In genomic region chr9:92680166-92681119, GRCh38 we compare ENCODE assay signal across 21 cellular contexts. TPM values are rescaled to one million over a fixed set of nuclear protein-coding genes. Genes with fewer than 3 reads are reported as not detected.
DNase-seq lines count a peak whose midpoint lies in the region; ATAC-seq, FAIRE-seq and TF ChIP-seq lines count a peak whose summit lies in the region.
"Had no signal": no experiment of that assay in that cellular context is flagged by ENCODE, and none has a peak within 500 bp of the region (broad histone marks: within the 10 kb centered on the region; RNA-seq: fewer than 3 reads in every experiment).

No MANE protein-coding gene starts in this region.

- H3K4me3 Mint-ChIP-seq in natural killer cell treated with Interleukin-12 subunit alpha and Interleukin-12 subunit beta and Interleukin-15 and Interleukin-18, amount 100 ng/mL, for 72 hours, result no peak overlapping the region
- H3K4me3 Mint-ChIP-seq in natural killer cell, result no peak overlapping the region
- H3K4me3 Mint-ChIP-seq: activated CD4-positive, alpha-beta T cell treated with anti-CD3 and anti-CD28 coated beads, Interleukin-2, amount 10 ng/mL, durations not matched to agents 24 days and 14 days had no signal

- H3K27ac Mint-ChIP-seq in natural killer cell treated with Interleukin-12 subunit alpha and Interleukin-12 subunit beta and Interleukin-15 and Interleukin-18, amount 100 ng/mL, for 72 hours, result peak overlapping the region in 1 of 2 donors; percentile 56
- H3K27ac Mint-ChIP-seq in natural killer cell, result no peak overlapping the region
- H3K27ac Mint-ChIP-seq: activated CD4-positive, alpha-beta T cell treated with anti-CD3 and anti-CD28 coated beads, Interleukin-2, amount 10 ng/mL, durations not matched to agents 24 days and 14 days; activated naive CD4-positive, alpha-beta T cell treated with anti-CD3 and anti-CD28 coated beads, Interleukin-2, amount 50 U/mL, for 72 hours had no signal

- no peaks in the 10 kb centered on the region for H3K9me3 Mint-ChIP-seq in natural killer cell treated with Interleukin-12 subunit alpha and Interleukin-12 subunit beta and Interleukin-15 and Interleukin-18, amount 100 ng/mL, for 72 hours
- no peaks in the 10 kb centered on the region for H3K9me3 Mint-ChIP-seq in natural killer cell
- H3K9me3 Mint-ChIP-seq: activated CD4-positive, alpha-beta T cell treated with anti-CD3 and anti-CD28 coated beads, Interleukin-2, amount 10 ng/mL, durations not matched to agents 24 days and 14 days; activated naive CD4-positive, alpha-beta T cell treated with anti-CD3 and anti-CD28 coated beads, Interleukin-2, amount 50 U/mL, for 72 hours had no signal

- FAIRE-seq in bronchial epithelial cell (lab: Jason Lieb, UNC), result no peak
- FAIRE-seq: A204.1, frontal cortex had no signal

- H3K27me3 ChIP-seq in bronchial epithelial cell (ENCODE audit: control insufficient read depth, insufficient read depth, low read length), result no peaks in the 10 kb centered on the region
- H3K27me3 ChIP-seq: left lung, upper lobe of right lung had no signal

- H3K36me3 Mint-ChIP-seq in natural killer cell treated with Interleukin-12 subunit alpha and Interleukin-12 subunit beta and Interleukin-15 and Interleukin-18, amount 100 ng/mL, for 72 hours, result no peaks in the 10 kb centered on the region
- no peaks in the 10 kb centered on the region for H3K36me3 Mint-ChIP-seq in natural killer cell
- H3K36me3 Mint-ChIP-seq: activated naive CD4-positive, alpha-beta T cell treated with anti-CD3 and anti-CD28 coated beads, Interleukin-2, amount 50 U/mL, for 72 hours had no signal

- 48 to 53% methylated on average over 12 of the region's 12 CpGs for whole genome bisulfite sequencing in lower leg skin, 2 donors

- intact Hi-C loops in natural killer cell (cut with micrococcal nuclease) (no loop called here), lower leg skin (cut with DNase I; ENCODE audit: low total_unique reads) (no loop called here)

- TF ChIP-seq CTCF in natural killer cell (IDR thresholded peaks at IDR 0.05), result no peak
- TF ChIP-seq CTCF in bronchial epithelial cell (IDR thresholded peaks at IDR 0.05; ENCODE audit: insufficient read depth, low read length, severe bottlenecking), result no peak
- no peak for TF ChIP-seq CTCF in lower leg skin (IDR thresholded peaks at IDR 0.05)

- H3K4me3 ChIP-seq in bronchial epithelial cell (ENCODE audit: low read depth, low read length) (no peak overlapping the region), lower leg skin (ENCODE audit: low read depth, poor library complexity, severe bottlenecking) (no peak overlapping the region)
- H3K4me3 ChIP-seq: left lung, SK-N-MC, upper lobe of right lung had no signal

- no peaks in the 10 kb centered on the region for H3K4me1 Mint-ChIP-seq in natural killer cell treated with Interleukin-12 subunit alpha and Interleukin-12 subunit beta and Interleukin-15 and Interleukin-18, amount 100 ng/mL, for 72 hours (ENCODE audit: low read depth in 2 of 2)
- no peaks in the 10 kb centered on the region for H3K4me1 Mint-ChIP-seq in natural killer cell
- H3K4me1 Mint-ChIP-seq: activated CD4-positive, alpha-beta T cell treated with anti-CD3 and anti-CD28 coated beads, Interleukin-2, amount 10 ng/mL, durations not matched to agents 24 days and 14 days had no signal

- H3K27me3 Mint-ChIP-seq in natural killer cell treated with Interleukin-12 subunit alpha and Interleukin-12 subunit beta and Interleukin-15 and Interleukin-18, amount 100 ng/mL, for 72 hours, result no peaks in the 10 kb centered on the region
- H3K27me3 Mint-ChIP-seq in natural killer cell (ENCODE audit: low read depth in 2 of 2), result no peaks in the 10 kb centered on the region
- H3K27me3 Mint-ChIP-seq: activated CD4-positive, alpha-beta T cell treated with anti-CD3 and anti-CD28 coated beads, Interleukin-2, amount 10 ng/mL, durations not matched to agents 24 days and 14 days had no signal

- TF ChIP-seq POLR2A in lower leg skin (IDR thresholded peaks at IDR 0.05), result no peak

- H3K36me3 ChIP-seq in bronchial epithelial cell (ENCODE audit: control insufficient read depth, insufficient read depth, low read length), result no peaks in the 10 kb centered on the region
- H3K36me3 ChIP-seq: left lung, upper lobe of right lung had no signal

- no peak for DNase-seq in natural killer cell treated with Interleukin-12 subunit alpha and Interleukin-12 subunit beta and Interleukin-15 and Interleukin-18, amount 100 ng/mL, for 72 hours (ENCODE audit: low spot score)
- no peak for DNase-seq in natural killer cell
- DNase-seq in bronchial epithelial cell (ENCODE audit: low read depth), result peak; percentile 94
- DNase-seq in lower leg skin (ENCODE audit: low spot score in 2 of 2), result peak; percentile 74 to 86
- no peak for DNase-seq in Ammon's horn (ENCODE audit: low spot score)
- no peak for DNase-seq in GM19240 (ENCODE audit: insufficient read length, low spot score)
- DNase-seq: activated CD4-positive, alpha-beta T cell treated with anti-CD3 and anti-CD28 coated beads, Interleukin-2, amount 10 ng/mL, durations not matched to agents 24 days and 14 days; activated T-cell treated with anti-CD3 and anti-CD28 coated beads for 4 hours; EL; KBM-7; left lung; NCI-H146; stimulated activated CD4-positive, alpha-beta T cell treated with anti-CD3 and anti-CD28 coated beads, Interleukin-12 subunit alpha, Interleukin-12 subunit beta, amount 100 ng/mL, for 4 hours; stimulated activated naive CD4-positive, alpha-beta T cell treated with Interleukin-2 at 50 U/mL for 16 hours; upper lobe of right lung had no signal

- ATAC-seq in natural killer cell treated with Interleukin-12 subunit alpha and Interleukin-12 subunit beta and Interleukin-15 and Interleukin-18, amount 100 ng/mL, for 72 hours, result peak; percentile 48 to 52
- no peak for ATAC-seq in natural killer cell
- no peak for ATAC-seq in HG03571 (IDR thresholded peaks at IDR 0.05; ENCODE audit: unreplicated experiment)
- ATAC-seq in GM21529 (IDR thresholded peaks at IDR 0.05; ENCODE audit: unreplicated experiment), result no peak
- ATAC-seq: activated naive CD4-positive, alpha-beta T cell treated with anti-CD3 and anti-CD28 coated beads, Interleukin-2, amount 50 U/mL, for 72 hours; left lung; upper lobe of right lung had no signal

RNA-seq across cellular contexts. Expression of gene IPPK, which starts 10.5 kb away (rescaled TPM):
- 10 to 100 TPM; 11.8 to 21.9 TPM for total RNA-seq in natural killer cell treated with Interleukin-12 subunit alpha and Interleukin-12 subunit beta and Interleukin-15 and Interleukin-18, amount 100 ng/mL, for 72 hours
- total RNA-seq in natural killer cell (1 to 10 TPM; 4.9 to 9.2 (median 6.7) TPM), bronchial epithelial cell (27.6 and 38.8 TPM in 2 replicates), lower leg skin (10 to 100 TPM; 49.2 to 71.5 (median 54.4) TPM)

Comparison
In these comparisons a context has a peak if more than half of its experiments do, and no peak if none do; other contexts are left out.
1. ATAC-seq: peak in natural killer cell treated with Interleukin-12 subunit alpha and Interleukin-12 subunit beta and Interleukin-15 and Interleukin-18, amount 100 ng/mL, for 72 hours (2 of 2); none in natural killer cell (0 of 3), HG03571 (single experiment) and GM21529 (single experiment).
2. DNase-seq: peak in bronchial epithelial cell (single experiment) and lower leg skin (2 of 2); none in natural killer cell treated with Interleukin-12 subunit alpha and Interleukin-12 subunit beta and Interleukin-15 and Interleukin-18, amount 100 ng/mL, for 72 hours (single experiment), natural killer cell (single experiment), Ammon's horn (single experiment) and GM19240 (single experiment).